12 cellular contexts compared by ENCODE assay signal in the genomic region with DNA sequence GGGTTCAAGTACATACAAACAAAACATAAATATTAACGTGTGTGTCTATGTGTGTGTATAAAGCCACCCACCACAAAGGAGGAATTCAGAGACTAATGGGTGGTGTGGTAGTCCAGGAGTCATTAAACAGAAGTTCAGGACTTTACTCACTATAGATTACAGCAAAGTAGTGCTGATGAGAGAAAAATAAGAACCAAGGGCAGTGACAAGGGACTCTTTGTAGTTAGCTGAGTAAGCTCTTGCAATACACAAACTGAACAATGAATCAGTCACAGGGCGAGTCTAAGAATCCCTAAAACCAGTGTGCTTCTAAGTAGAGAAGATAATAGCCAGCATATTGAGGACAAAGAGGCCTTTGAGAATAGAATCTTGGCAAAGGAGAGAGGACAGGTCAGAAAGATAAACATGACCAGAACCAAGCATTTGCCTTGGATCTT.
A peak's percentile ranks its signal among the peaks of the same experiment; 100 is the strongest.
DNase-seq lines count a peak whose midpoint lies in the region; ATAC-seq, FAIRE-seq and TF ChIP-seq lines count a peak whose summit lies in the region.
"Had no signal": no experiment of that assay in that cellular context is flagged by ENCODE, and none has a peak within 500 bp of the region (broad histone marks: within the 10 kb centered on the region; RNA-seq: fewer than 3 reads in every experiment).

No MANE protein-coding gene starts in this region.

- H3K9me3 ChIP-seq in HUES48 (ENCODE audit: control insufficient read depth, insufficient read depth, low read length): no peaks in the 10 kb centered on the region
- H3K9me3 ChIP-seq in astrocyte (ENCODE audit: insufficient read depth, low read depth, low read length): no peaks in the 10 kb centered on the region
- no peaks in the 10 kb centered on the region for H3K9me3 ChIP-seq in small intestine (ENCODE audit: control insufficient read depth, low read depth)

- TF ChIP-seq CTCF in astrocyte (IDR thresholded peaks at IDR 0.05; ENCODE audit: insufficient read depth, low read depth, low read length): no peak

- H3K4me3 ChIP-seq in HUES48 (ENCODE audit: low read depth, low read length) (no peak overlapping the region), astrocyte (ENCODE audit: insufficient read depth, low read depth, low read length) (no peak overlapping the region), small intestine (ENCODE audit: low read depth in 1 of 2, low read length in 2 of 2) (no peak overlapping the region)

- ATAC-seq in GM18519 (IDR thresholded peaks at IDR 0.05; ENCODE audit: low FRiP score, unreplicated experiment): no peak

- H3K9ac ChIP-seq in HUES48 (ENCODE audit: low read depth, low read length): no peak overlapping the region
- H3K9ac ChIP-seq in astrocyte (ENCODE audit: low read length): no peak overlapping the region

- DNase-seq in astrocyte (ENCODE audit: low read depth) (peak; percentile 79), iPS DF 4.7 (ENCODE audit: extremely low read depth, low spot score) (peak; percentile 38), small intestine (peak; percentile 56), SKM-1 (lab: John Stamatoyannopoulos, UW; ENCODE audit: unreplicated experiment) (no peak), NCI-H524 treated with DMSO at 0.1 percent for 48 hours (lab: John Stamatoyannopoulos, UW) (no peak)
- DNase-seq in activated CD4-positive, alpha-beta memory T cell treated with anti-CD3 and anti-CD28 coated beads for 36 hours: no peak
- DNase-seq: GF-D8, NCI-H2081 had no signal

- H3K27ac ChIP-seq in HUES48 (ENCODE audit: low read depth, low read length) (peak overlapping the region; percentile 49), astrocyte (ENCODE audit: low read depth, low read length) (no peak overlapping the region), small intestine (ENCODE audit: low read depth in 1 of 2, low read length in 1 of 2) (no peak overlapping the region)

- H3K36me3 ChIP-seq in HUES48 (ENCODE audit: control insufficient read depth, insufficient read depth, low read length) (no peaks in the 10 kb centered on the region), astrocyte (ENCODE audit: insufficient read depth, low read length) (no peaks in the 10 kb centered on the region), small intestine (ENCODE audit: control insufficient read depth in 2 of 2, insufficient read depth in 2 of 2, low read length in 2 of 2) (no peaks in the 10 kb centered on the region)

- CTCF ChIA-PET in activated CD4-positive, alpha-beta memory T cell treated with anti-CD3 and anti-CD28 coated beads for 36 hours (lab: Charles Lee): no interaction called here

- H3K27me3 Mint-ChIP-seq in astrocyte (ENCODE audit: low read depth, unreplicated experiment): no peaks in the 10 kb centered on the region
- no peaks in the 10 kb centered on the region for H3K27me3 Mint-ChIP-seq in activated CD4-positive, alpha-beta memory T cell treated with anti-CD3 and anti-CD28 coated beads for 36 hours

- no peak overlapping the region for H2AFZ ChIP-seq in astrocyte (ENCODE audit: low read depth, low read length)

- peak overlapping the region; percentile 14 for H3K4me2 ChIP-seq in astrocyte (ENCODE audit: low read length)

- POLR2A ChIA-PET in activated CD4-positive, alpha-beta memory T cell treated with anti-CD3 and anti-CD28 coated beads for 36 hours (lab: Charles Lee): no interaction called here

- intact Hi-C loops in activated CD4-positive, alpha-beta memory T cell treated with anti-CD3 and anti-CD28 coated beads for 36 hours (cut with micrococcal nuclease): no loop called here

- peaks cover 9% of the 10 kb centered on the region for H3K4me1 Mint-ChIP-seq in astrocyte (ENCODE audit: low read depth, unreplicated experiment)
- H3K4me1 Mint-ChIP-seq in activated CD4-positive, alpha-beta memory T cell treated with anti-CD3 and anti-CD28 coated beads for 36 hours (ENCODE audit: low read depth): peaks cover 9% of the 10 kb centered on the region

- H3K27me3 ChIP-seq in HUES48 (ENCODE audit: control insufficient read depth, insufficient read depth, low read length): no peaks in the 10 kb centered on the region
- no peaks in the 10 kb centered on the region for H3K27me3 ChIP-seq in astrocyte (ENCODE audit: insufficient read depth, low read length)
- no peaks in the 10 kb centered on the region for H3K27me3 ChIP-seq in small intestine (ENCODE audit: control insufficient read depth in 2 of 2, insufficient read depth in 2 of 2, low read length in 2 of 2)

- no peak overlapping the region for H3K4me3 Mint-ChIP-seq in astrocyte (ENCODE audit: unreplicated experiment)
- H3K4me3 Mint-ChIP-seq in activated CD4-positive, alpha-beta memory T cell treated with anti-CD3 and anti-CD28 coated beads for 36 hours: no peak overlapping the region
- H3K4me3 Mint-ChIP-seq: T-helper 1 cell treated with Interleukin-12 subunit alpha and Interleukin-12 subunit beta and Interleukin-4 antibody, amounts not matched to agents 30 μg/mL and 1 μg/mL, for 36 hours had no signal

- H4K20me1 ChIP-seq in astrocyte (ENCODE audit: insufficient read depth, low read length): peaks cover 7% of the 10 kb centered on the region

- H3K79me2 ChIP-seq in astrocyte (ENCODE audit: insufficient read depth, low read length): peaks cover 7% of the 10 kb centered on the region

- peaks cover 21% of the 10 kb centered on the region; the same call in 1 of the 2 replicates for H3K4me1 ChIP-seq in HUES48 (ENCODE audit: control insufficient read depth, insufficient read depth, low read length)
- no peaks in the 10 kb centered on the region for H3K4me1 ChIP-seq in astrocyte (ENCODE audit: insufficient read depth, low read length)
- no peaks in the 10 kb centered on the region for H3K4me1 ChIP-seq in small intestine (ENCODE audit: control insufficient read depth in 2 of 2, insufficient read depth in 1 of 2, low read depth in 1 of 2, low read length in 1 of 2)

- peaks cover 4% of the 10 kb centered on the region for H3K36me3 Mint-ChIP-seq in astrocyte (ENCODE audit: low read depth, unreplicated experiment)
- H3K36me3 Mint-ChIP-seq in activated CD4-positive, alpha-beta memory T cell treated with anti-CD3 and anti-CD28 coated beads for 36 hours: no peaks in the 10 kb centered on the region

- FAIRE-seq in astrocyte (lab: Jason Lieb, UNC) (no peak), small intestine (lab: Jason Lieb, UNC) (no peak)
- FAIRE-seq: GM19239 had no signal

- H3K9me3 Mint-ChIP-seq in astrocyte (ENCODE audit: unreplicated experiment): no peaks in the 10 kb centered on the region
- H3K9me3 Mint-ChIP-seq in activated CD4-positive, alpha-beta memory T cell treated with anti-CD3 and anti-CD28 coated beads for 36 hours: no peaks in the 10 kb centered on the region
- H3K9me3 Mint-ChIP-seq: T-helper 1 cell treated with Interleukin-12 subunit alpha and Interleukin-12 subunit beta and Interleukin-4 antibody, amounts not matched to agents 30 μg/mL and 1 μg/mL, for 36 hours had no signal

- no peak overlapping the region for H3K27ac Mint-ChIP-seq in astrocyte (ENCODE audit: unreplicated experiment)
- no peak overlapping the region for H3K27ac Mint-ChIP-seq in activated CD4-positive, alpha-beta memory T cell treated with anti-CD3 and anti-CD28 coated beads for 36 hours
- H3K27ac Mint-ChIP-seq: T-helper 1 cell treated with Interleukin-12 subunit alpha and Interleukin-12 subunit beta and Interleukin-4 antibody, amounts not matched to agents 30 μg/mL and 1 μg/mL, for 36 hours had no signal

- WGBS in small intestine, 3 donors: 11 to 51% (median 39%) methylated on average over 2 of the region's 2 CpGs

Comparison
In these comparisons a context has a peak if more than half of its experiments do, and no peak if none do; other contexts are left out.
1. DNase-seq: peak in astrocyte (single experiment), iPS DF 4.7 (single experiment) and small intestine (single experiment); none in activated CD4-positive, alpha-beta memory T cell treated with anti-CD3 and anti-CD28 coated beads for 36 hours (single experiment), SKM-1 (single experiment) and NCI-H524 treated with DMSO at 0.1 percent for 48 hours (single experiment).